Comparison of ENCODE assay signal across 13 cellular contexts in genomic region chr15:90213123-90213817, GRCh38. TPM values are rescaled to one million over a fixed set of nuclear protein-coding genes. Genes with fewer than 3 reads are reported as not detected.
DNase-seq lines count a peak whose midpoint lies in the region; ATAC-seq, FAIRE-seq and TF ChIP-seq lines count a peak whose summit lies in the region.
"Had no signal": no experiment of that assay in that cellular context is flagged by ENCODE, and none has a peak within 500 bp of the region (broad histone marks: within the 10 kb centered on the region; RNA-seq: fewer than 3 reads in every experiment).

No MANE protein-coding gene starts in this region.

- H3K9me3 Mint-ChIP-seq in brain = no peaks in the 10 kb centered on the region
- H3K9me3 Mint-ChIP-seq: CD4-positive, CD25-positive, alpha-beta regulatory T cell had no signal

- FAIRE-seq in HepG2 (lab: Jason Lieb, UNC) = no peak
- FAIRE-seq: HTR-8/SVneo had no signal

- H3K4me1 ChIP-seq in liver (ENCODE audit: control insufficient read depth in 4 of 4, insufficient read depth in 4 of 4, low read length in 3 of 4) = peaks cover 3 to 40% (median 31%) of the 10 kb centered on the region in 4 donors
- H3K4me1 ChIP-seq in HepG2 (ENCODE audit: insufficient read depth, low read length) = peaks cover 22% of the 10 kb centered on the region
- H3K4me1 ChIP-seq in mucosa of descending colon (ENCODE audit: low read depth) = peaks cover 39% of the 10 kb centered on the region

- H3K27me3 Mint-ChIP-seq in brain = no peaks in the 10 kb centered on the region
- H3K27me3 Mint-ChIP-seq: CD4-positive, CD25-positive, alpha-beta regulatory T cell had no signal

- H3K4me3 Mint-ChIP-seq in brain = no peak overlapping the region
- H3K4me3 Mint-ChIP-seq: CD4-positive, CD25-positive, alpha-beta regulatory T cell had no signal

- H3K27ac Mint-ChIP-seq in brain = peak overlapping the region in 3 of 5 experiments; percentile 45 to 73 (median 48)

- BruUV-seq in HepG2 (replicated peaks; lab: Mats Ljungman, UMichigan) = no TSS peak

- H2AFZ ChIP-seq in HepG2 (ENCODE audit: low read length) = no peak overlapping the region

- no peak for TF ChIP-seq RAD21 in liver (IDR thresholded peaks at IDR 0.05)
- TF ChIP-seq RAD21 in HepG2 (CRISPR knock-in tag; IDR thresholded peaks at IDR 0.05) = no peak

- peak overlapping the region; percentile 10 to 51 for H3K27ac ChIP-seq in liver (ENCODE audit: low read depth in 1 of 2, low read length in 2 of 2)
- no peak overlapping the region for H3K27ac ChIP-seq in HepG2 (ENCODE audit: extremely low read length, insufficient read depth, low read length)

- H3K79me2 ChIP-seq in HepG2 (ENCODE audit: insufficient read depth, low read length) = no peaks in the 10 kb centered on the region

- H3K36me3 ChIP-seq in liver (ENCODE audit: control insufficient read depth in 4 of 4, insufficient read depth in 3 of 4, low read depth in 1 of 4, low read length in 3 of 4) (peaks cover 0 to 13% (median 7%) of the 10 kb centered on the region in 4 donors), HepG2 (replicated peaks in 1 of 2; ENCODE audit: control insufficient read depth in 1 of 2, insufficient read depth in 2 of 2, low read length in 2 of 2) (peaks cover 2 to 7% of the 10 kb centered on the region in 2 experiments; a peak in 1 of 5 replicates), mucosa of descending colon (ENCODE audit: low read depth) (peaks cover 7% of the 10 kb centered on the region)

- no peaks in the 10 kb centered on the region for H3K9me3 ChIP-seq in liver (ENCODE audit: control insufficient read depth in 4 of 4, low read length in 3 of 4)
- no peaks in the 10 kb centered on the region for H3K9me3 ChIP-seq in HepG2 (ENCODE audit: low read length)
- no peaks in the 10 kb centered on the region for H3K9me3 ChIP-seq in mucosa of descending colon

- H3K4me1 Mint-ChIP-seq in brain = peaks cover 17% of the 10 kb centered on the region

- H3K9ac ChIP-seq in liver (ENCODE audit: low read depth in 1 of 2, low read length in 2 of 2) (peak overlapping the region in 1 of 2 donors; percentile 2), HepG2 (ENCODE audit: insufficient read depth, low read depth, low read length) (no peak overlapping the region)

- peaks cover 36% of the 10 kb centered on the region for H3K36me3 Mint-ChIP-seq in brain

- no peak overlapping the region for H3K4me3 ChIP-seq in liver (ENCODE audit: low read depth in 1 of 3, low read length in 3 of 3)
- H3K4me3 ChIP-seq in HepG2 (replicated peaks in 1 of 3; ENCODE audit: insufficient read depth in 1 of 3, low read depth in 2 of 3, low read length in 3 of 3) = no peak overlapping the region
- H3K4me3 ChIP-seq in mucosa of descending colon = no peak overlapping the region

- DNase-seq in HepG2 (ENCODE audit: low spot score) = no peak
- peak; percentile 69 to 80 (median 69) for DNase-seq in mucosa of descending colon
- DNase-seq in SKM-1 (lab: John Stamatoyannopoulos, UW; ENCODE audit: unreplicated experiment) = no peak
- no peak for DNase-seq in activated effector memory CD4-positive, alpha-beta T cell treated with anti-CD3 and anti-CD28 coated beads, Interleukin-2, amount 50 U/mL, for 16 hours
- no peak for DNase-seq in NCI-H2029 treated with DMSO at 0.1 percent for 48 hours (lab: John Stamatoyannopoulos, UW)
- DNase-seq: activated naive CD4-positive, alpha-beta T cell; CD4-positive, CD25-positive, alpha-beta regulatory T cell; kidney glomerular epithelial cell; NCI-H526 had no signal

- CTCF ChIA-PET in HepG2 (lab: Yijun Ruan, JAX; ENCODE audit: low intra/inter-chr PET ratio, low total read pairs) = no interaction called here

- no peaks in the 10 kb centered on the region for H3K27me3 ChIP-seq in liver (ENCODE audit: control insufficient read depth in 4 of 4, insufficient read depth in 4 of 4, low read length in 3 of 4)
- no peaks in the 10 kb centered on the region for H3K27me3 ChIP-seq in HepG2 (ENCODE audit: control insufficient read depth in 1 of 2, insufficient read depth in 2 of 2, low read length in 2 of 2)

- intact Hi-C loops in HepG2 (cut with micrococcal nuclease; ENCODE audit: unreplicated experiment) (no loop called here), mucosa of descending colon (cut with DNase I, micrococcal nuclease) (no loop called here)

- POLR2A ChIA-PET in HepG2 (lab: Yijun Ruan, JAX) = no interaction called here

- TF ChIP-seq EP300 in HepG2 (IDR thresholded peaks at IDR 0.05; ENCODE audit: low read depth in 2 of 2, low read length in 2 of 2) (no peak), HepG2 (CRISPR knock-in tag; IDR thresholded peaks at IDR 0.05; ENCODE audit: borderline replicate concordance) (no peak)

- in situ Hi-C loops in HepG2 (cut with HindIII; ENCODE audit: extremely low pct_ligation_motif_present, low pct_unique_long_range_greater_than_20kb) = no loop called here

- TF ChIP-seq CTCF in liver (IDR thresholded peaks at IDR 0.05; ENCODE audit: low read depth, low read length, missing input control) = no peak
- no peak for TF ChIP-seq CTCF in HepG2 (CRISPR knock-in tag; IDR thresholded peaks at IDR 0.05)
- no peak for TF ChIP-seq CTCF in brain (conservative IDR thresholded peaks at IDR 0.05)
- no peak for TF ChIP-seq CTCF in mucosa of descending colon (IDR thresholded peaks at IDR 0.05)

- TF ChIP-seq POLR2A in HepG2 (IDR thresholded peaks at IDR 0.05; ENCODE audit: insufficient read depth in 1 of 2, low read depth in 2 of 2, low read length in 2 of 2) = no peak

- ATAC-seq in HepG2 (no peak), mucosa of descending colon (peak; percentile 55), GM19467 (IDR thresholded peaks at IDR 0.05; ENCODE audit: unreplicated experiment) (no peak)

- no peaks in the 10 kb centered on the region for H4K20me1 ChIP-seq in HepG2 (ENCODE audit: insufficient read depth, low read length)

- WGBS in liver = 55% methylated on average over 12 of the region's 12 CpGs
- WGBS in HepG2 (ENCODE audit: low lambda C conversion rate) = 95% methylated on average over 12 of the region's 12 CpGs

- H3K4me2 ChIP-seq in HepG2 (ENCODE audit: low read depth, low read length) = no peak overlapping the region

RNA-seq across cellular contexts. Expression of gene SEMA4B, which starts 12.1 kb away (rescaled TPM):
- total RNA-seq in liver (10 to 100 TPM; 38.8 to 52.2 TPM), HepG2 (2016; rRNA removed; fragmentation: Illumina TruSeq; extraction: Trizol) (1.3 and 2.1 TPM in 2 replicates), mucosa of descending colon (100 to 1,000 TPM; 118 to 146 (median 131) TPM)
- polyA plus RNA-seq in liver (10 to 100 TPM; 14.3 to 15.2 TPM), HepG2 (2011; rRNA removed) (17.0 and 31.8 TPM in 2 replicates), brain (ENCODE audit: insufficient read depth, low read depth, low replicate concordance) (24.1 TPM)
- 2.8 and 3.6 TPM in 2 replicates for total RNA-seq in HepG2 (2016; cell fraction: cytosol; rRNA removed; fragmentation: Illumina TruSeq; extraction: Trizol; ENCODE audit: low read depth)
- total RNA-seq in HepG2 (2016; cell fraction: insoluble cytoplasmic fraction; rRNA removed; fragmentation: Illumina TruSeq; extraction: Trizol) = 1.8 and 2.7 TPM in 2 replicates
- total RNA-seq in HepG2 (2016; cell fraction: membrane; rRNA removed; fragmentation: Illumina TruSeq; extraction: Trizol) = 1.5 and 1.8 TPM in 2 replicates
- 4.4 and 5.3 TPM in 2 replicates for total RNA-seq in HepG2 (2016; cell fraction: nucleus; rRNA removed; fragmentation: Illumina TruSeq; extraction: Trizol)
- 11.3 and 13.8 TPM in 2 replicates for polyA plus RNA-seq in HepG2 (2011; cell fraction: cytosol; rRNA removed)
- polyA plus RNA-seq in HepG2 (2011; cell fraction: nucleus; rRNA removed) = 63.8 and 71.1 TPM in 2 replicates
- polyA plus RNA-seq in HepG2 (2012) = 11.2 and 22.4 TPM in 2 replicates
- polyA plus RNA-seq in HepG2 (2016; cell fraction: cytosol; fragmentation: Illumina TruSeq; extraction: Trizol; ENCODE audit: low read depth) = 0.40 and 0.47 TPM in 2 replicates
- 2.0 and 2.2 TPM in 2 replicates for polyA plus RNA-seq in HepG2 (2016; cell fraction: insoluble cytoplasmic fraction; fragmentation: Illumina TruSeq; extraction: Trizol; ENCODE audit: low read depth)
- polyA plus RNA-seq in HepG2 (2016; cell fraction: membrane; fragmentation: Illumina TruSeq; extraction: Trizol; ENCODE audit: low read depth) = 0.70 and 1.2 TPM in 2 replicates
- polyA plus RNA-seq in HepG2 (2016; cell fraction: nucleus; fragmentation: Illumina TruSeq; extraction: Trizol; ENCODE audit: insufficient read depth, low read depth) = 14.4 and 14.8 TPM in 2 replicates
- polyA minus RNA-seq in HepG2 (2011; rRNA and poly(A)+ RNA removed; ENCODE audit: low replicate concordance) = 42.2 and 71.8 TPM in 2 replicates
- 25.4 and 35.9 TPM in 2 replicates for polyA minus RNA-seq in HepG2 (2011; cell fraction: cytosol; rRNA and poly(A)+ RNA removed)
- polyA minus RNA-seq in HepG2 (2011; cell fraction: nucleus; rRNA and poly(A)+ RNA removed) = 35.4 and 39.4 TPM in 2 replicates

RNA-seq across cellular contexts. Expression of gene CIB1, which starts 20.5 kb away (rescaled TPM):
- total RNA-seq in liver (10 to 100 TPM; 14.9 to 19.5 TPM), HepG2 (2016; rRNA removed; fragmentation: Illumina TruSeq; extraction: Trizol) (38.7 and 52.4 TPM in 2 replicates), mucosa of descending colon (100 to 1,000 TPM; 126 to 273 (median 209) TPM)
- polyA plus RNA-seq in liver (100 to 1,000 TPM in 1 of 2 donors, 10 to 100 TPM in 1; 79.1 to 107 TPM), HepG2 (2011; rRNA removed) (72.7 and 73.6 TPM in 2 replicates), brain (ENCODE audit: insufficient read depth, low read depth, low replicate concordance) (40.0 TPM)
- total RNA-seq in HepG2 (2016; cell fraction: cytosol; rRNA removed; fragmentation: Illumina TruSeq; extraction: Trizol; ENCODE audit: low read depth) = 18.8 and 20.6 TPM in 2 replicates
- 43.1 and 52.3 TPM in 2 replicates for total RNA-seq in HepG2 (2016; cell fraction: insoluble cytoplasmic fraction; rRNA removed; fragmentation: Illumina TruSeq; extraction: Trizol)
- total RNA-seq in HepG2 (2016; cell fraction: membrane; rRNA removed; fragmentation: Illumina TruSeq; extraction: Trizol) = 30.4 and 35.8 TPM in 2 replicates
- total RNA-seq in HepG2 (2016; cell fraction: nucleus; rRNA removed; fragmentation: Illumina TruSeq; extraction: Trizol) = 22.1 and 24.2 TPM in 2 replicates
- polyA plus RNA-seq in HepG2 (2011; cell fraction: cytosol; rRNA removed) = 50.7 and 83.9 TPM in 2 replicates
- 47.6 and 49.0 TPM in 2 replicates for polyA plus RNA-seq in HepG2 (2011; cell fraction: nucleus; rRNA removed)
- 22.9 and 33.8 TPM in 2 replicates for polyA plus RNA-seq in HepG2 (2012)
- 38.0 and 44.9 TPM in 2 replicates for polyA plus RNA-seq in HepG2 (2016; cell fraction: cytosol; fragmentation: Illumina TruSeq; extraction: Trizol; ENCODE audit: low read depth)
- 88.2 and 89.6 TPM in 2 replicates for polyA plus RNA-seq in HepG2 (2016; cell fraction: insoluble cytoplasmic fraction; fragmentation: Illumina TruSeq; extraction: Trizol; ENCODE audit: low read depth)
- polyA plus RNA-seq in HepG2 (2016; cell fraction: membrane; fragmentation: Illumina TruSeq; extraction: Trizol; ENCODE audit: low read depth) = 44.3 and 53.1 TPM in 2 replicates
- 71.0 and 73.3 TPM in 2 replicates for polyA plus RNA-seq in HepG2 (2016; cell fraction: nucleus; fragmentation: Illumina TruSeq; extraction: Trizol; ENCODE audit: insufficient read depth, low read depth)
- polyA minus RNA-seq in HepG2 (2011; rRNA and poly(A)+ RNA removed; ENCODE audit: low replicate concordance) = 45.8 and 91.0 TPM in 2 replicates
- polyA minus RNA-seq in HepG2 (2011; cell fraction: cytosol; rRNA and poly(A)+ RNA removed) = 10.3 and 12.9 TPM in 2 replicates
- polyA minus RNA-seq in HepG2 (2011; cell fraction: nucleus; rRNA and poly(A)+ RNA removed) = 5.7 TPM in 2 replicates

RNA-seq across cellular contexts. Expression of gene GDPGP1, which starts 20.7 kb away (rescaled TPM):
- 1 to 10 TPM; 6.7 to 8.6 TPM for total RNA-seq in liver
- polyA plus RNA-seq in liver = 1 to 10 TPM; 2.5 to 3.5 TPM
- total RNA-seq in HepG2 (2016; rRNA removed; fragmentation: Illumina TruSeq; extraction: Trizol) = 4.3 and 5.0 TPM in 2 replicates
- 1.2 TPM in 2 replicates for total RNA-seq in HepG2 (2016; cell fraction: cytosol; rRNA removed; fragmentation: Illumina TruSeq; extraction: Trizol; ENCODE audit: low read depth)
- 5.0 and 6.6 TPM in 2 replicates for total RNA-seq in HepG2 (2016; cell fraction: insoluble cytoplasmic fraction; rRNA removed; fragmentation: Illumina TruSeq; extraction: Trizol)
- total RNA-seq in HepG2 (2016; cell fraction: membrane; rRNA removed; fragmentation: Illumina TruSeq; extraction: Trizol) = 2.4 and 2.8 TPM in 2 replicates
- 4.7 and 4.8 TPM in 2 replicates for total RNA-seq in HepG2 (2016; cell fraction: nucleus; rRNA removed; fragmentation: Illumina TruSeq; extraction: Trizol)
- 1.5 and 2.2 TPM in 2 replicates for polyA plus RNA-seq in HepG2 (2011; rRNA removed)
- polyA plus RNA-seq in HepG2 (2011; cell fraction: cytosol; rRNA removed) = 0.83 and 1.3 TPM in 2 replicates
- 6.5 and 7.4 TPM in 2 replicates for polyA plus RNA-seq in HepG2 (2011; cell fraction: nucleus; rRNA removed)
- polyA plus RNA-seq in HepG2 (2012) = 0.84 and 1.2 TPM in 2 replicates
- polyA plus RNA-seq in HepG2 (2016; cell fraction: cytosol; fragmentation: Illumina TruSeq; extraction: Trizol; ENCODE audit: low read depth) = 0.17 and 0.42 TPM in 2 replicates
- 2.4 and 3.1 TPM in 2 replicates for polyA plus RNA-seq in HepG2 (2016; cell fraction: insoluble cytoplasmic fraction; fragmentation: Illumina TruSeq; extraction: Trizol; ENCODE audit: low read depth)
- 0.72 and 0.86 TPM in 2 replicates for polyA plus RNA-seq in HepG2 (2016; cell fraction: membrane; fragmentation: Illumina TruSeq; extraction: Trizol; ENCODE audit: low read depth)
- 2.7 and 3.3 TPM in 2 replicates for polyA plus RNA-seq in HepG2 (2016; cell fraction: nucleus; fragmentation: Illumina TruSeq; extraction: Trizol; ENCODE audit: insufficient read depth, low read depth)
- 18.9 and 23.4 TPM in 2 replicates for polyA minus RNA-seq in HepG2 (2011; rRNA and poly(A)+ RNA removed; ENCODE audit: low replicate concordance)
- 1.2 and 3.0 TPM in 2 replicates for polyA minus RNA-seq in HepG2 (2011; cell fraction: cytosol; rRNA and poly(A)+ RNA removed)
- 12.5 and 15.4 TPM in 2 replicates for polyA minus RNA-seq in HepG2 (2011; cell fraction: nucleus; rRNA and poly(A)+ RNA removed)
- polyA plus RNA-seq in brain (ENCODE audit: insufficient read depth, low read depth, low replicate concordance) = 0.76 TPM
- 10 to 100 TPM; 18.2 to 25.5 (median 19.3) TPM for total RNA-seq in mucosa of descending colon

RNA-seq across cellular contexts. Expression of gene TTLL13, which starts 36.1 kb away (rescaled TPM):
- total RNA-seq in liver (under 1 TPM in 1 of 2 donors, not detected in 1; 0.08 TPM), HepG2 (2016; rRNA removed; fragmentation: Illumina TruSeq; extraction: Trizol) (0.29 TPM in 1 of 2 replicates, not detected in the other), mucosa of descending colon (under 1 TPM; 0.34 to 0.93 (median 0.63) TPM)
- polyA plus RNA-seq in liver (under 1 TPM in 1 of 2 donors, not detected in 1; 0.17 TPM), HepG2 (2011; rRNA removed) (0.07 and 0.08 TPM in 2 replicates), brain (ENCODE audit: insufficient read depth, low read depth, low replicate concordance) (not detected)
- 0.09 TPM in 1 of 2 replicates, not detected in the other for total RNA-seq in HepG2 (2016; cell fraction: cytosol; rRNA removed; fragmentation: Illumina TruSeq; extraction: Trizol; ENCODE audit: low read depth)
- 0.11 TPM in 1 of 2 replicates, not detected in the other for total RNA-seq in HepG2 (2016; cell fraction: insoluble cytoplasmic fraction; rRNA removed; fragmentation: Illumina TruSeq; extraction: Trizol)
- 0.21 TPM in 1 of 2 replicates, not detected in the other for total RNA-seq in HepG2 (2016; cell fraction: membrane; rRNA removed; fragmentation: Illumina TruSeq; extraction: Trizol)
- total RNA-seq in HepG2 (2016; cell fraction: nucleus; rRNA removed; fragmentation: Illumina TruSeq; extraction: Trizol) = 0.25 TPM in 1 of 2 replicates, not detected in the other
- 0.04 and 0.14 TPM in 2 replicates for polyA plus RNA-seq in HepG2 (2011; cell fraction: cytosol; rRNA removed)
- 0.21 and 0.51 TPM in 2 replicates for polyA plus RNA-seq in HepG2 (2011; cell fraction: nucleus; rRNA removed)
- not detected in 2 replicates for polyA plus RNA-seq in HepG2 (2012)
- polyA plus RNA-seq in HepG2 (2016; cell fraction: cytosol; fragmentation: Illumina TruSeq; extraction: Trizol; ENCODE audit: low read depth) = not detected in 2 replicates
- not detected in 2 replicates for polyA plus RNA-seq in HepG2 (2016; cell fraction: insoluble cytoplasmic fraction; fragmentation: Illumina TruSeq; extraction: Trizol; ENCODE audit: low read depth)
- 0.09 TPM in 1 of 2 replicates, not detected in the other for polyA plus RNA-seq in HepG2 (2016; cell fraction: membrane; fragmentation: Illumina TruSeq; extraction: Trizol; ENCODE audit: low read depth)
- 0.28 TPM in 1 of 2 replicates, not detected in the other for polyA plus RNA-seq in HepG2 (2016; cell fraction: nucleus; fragmentation: Illumina TruSeq; extraction: Trizol; ENCODE audit: insufficient read depth, low read depth)
- polyA minus RNA-seq in HepG2 (2011; rRNA and poly(A)+ RNA removed; ENCODE audit: low replicate concordance) = not detected in 2 replicates
- polyA minus RNA-seq in HepG2 (2011; cell fraction: cytosol; rRNA and poly(A)+ RNA removed) = not detected in 2 replicates
- 0.26 TPM in 1 of 2 replicates, not detected in the other for polyA minus RNA-seq in HepG2 (2011; cell fraction: nucleus; rRNA and poly(A)+ RNA removed)

RNA-seq across cellular contexts. Expression of gene NGRN, which starts 52.2 kb away (rescaled TPM):
- total RNA-seq in liver (10 to 100 TPM; 22.8 to 26.6 TPM), HepG2 (2016; rRNA removed; fragmentation: Illumina TruSeq; extraction: Trizol) (63.7 and 77.7 TPM in 2 replicates), mucosa of descending colon (100 to 1,000 TPM in 1 of 3 donors, 10 to 100 TPM in 2; 41.7 to 111 (median 54.1) TPM)
- polyA plus RNA-seq in liver (10 to 100 TPM; 24.3 to 25.4 TPM), HepG2 (2011; rRNA removed) (39.8 and 44.2 TPM in 2 replicates), brain (ENCODE audit: insufficient read depth, low read depth, low replicate concordance) (189 TPM)
- 11.5 and 13.8 TPM in 2 replicates for total RNA-seq in HepG2 (2016; cell fraction: cytosol; rRNA removed; fragmentation: Illumina TruSeq; extraction: Trizol; ENCODE audit: low read depth)
- 60.1 and 83.0 TPM in 2 replicates for total RNA-seq in HepG2 (2016; cell fraction: insoluble cytoplasmic fraction; rRNA removed; fragmentation: Illumina TruSeq; extraction: Trizol)
- 39.4 and 40.9 TPM in 2 replicates for total RNA-seq in HepG2 (2016; cell fraction: membrane; rRNA removed; fragmentation: Illumina TruSeq; extraction: Trizol)
- total RNA-seq in HepG2 (2016; cell fraction: nucleus; rRNA removed; fragmentation: Illumina TruSeq; extraction: Trizol) = 26.7 and 28.3 TPM in 2 replicates
- 31.8 and 47.0 TPM in 2 replicates for polyA plus RNA-seq in HepG2 (2011; cell fraction: cytosol; rRNA removed)
- 12.2 and 16.6 TPM in 2 replicates for polyA plus RNA-seq in HepG2 (2011; cell fraction: nucleus; rRNA removed)
- 42.4 and 48.2 TPM in 2 replicates for polyA plus RNA-seq in HepG2 (2012)
- 13.2 and 14.3 TPM in 2 replicates for polyA plus RNA-seq in HepG2 (2016; cell fraction: cytosol; fragmentation: Illumina TruSeq; extraction: Trizol; ENCODE audit: low read depth)
- polyA plus RNA-seq in HepG2 (2016; cell fraction: insoluble cytoplasmic fraction; fragmentation: Illumina TruSeq; extraction: Trizol; ENCODE audit: low read depth) = 79.7 and 93.5 TPM in 2 replicates
- 29.5 and 31.6 TPM in 2 replicates for polyA plus RNA-seq in HepG2 (2016; cell fraction: membrane; fragmentation: Illumina TruSeq; extraction: Trizol; ENCODE audit: low read depth)
- polyA plus RNA-seq in HepG2 (2016; cell fraction: nucleus; fragmentation: Illumina TruSeq; extraction: Trizol; ENCODE audit: insufficient read depth, low read depth) = 39.0 and 42.2 TPM in 2 replicates
- 32.4 and 58.8 TPM in 2 replicates for polyA minus RNA-seq in HepG2 (2011; rRNA and poly(A)+ RNA removed; ENCODE audit: low replicate concordance)
- polyA minus RNA-seq in HepG2 (2011; cell fraction: cytosol; rRNA and poly(A)+ RNA removed) = 15.7 and 19.1 TPM in 2 replicates
- polyA minus RNA-seq in HepG2 (2011; cell fraction: nucleus; rRNA and poly(A)+ RNA removed) = 11.7 and 13.3 TPM in 2 replicates

Comparison
In these comparisons a context has a peak if more than half of its experiments do, and no peak if none do; other contexts are left out.
1. RNA of gene SEMA4B, which starts 12.1 kb away (total RNA-seq): 118 to 146 TPM in mucosa of descending colon and 38.8 to 52.2 TPM in liver; 1.3 to 5.3 TPM in HepG2; every median in the first group is over 4 times any median in the second.
2. DNase-seq: peak in mucosa of descending colon (3 of 3); none in HepG2 (single experiment), SKM-1 (single experiment), activated effector memory CD4-positive, alpha-beta T cell treated with anti-CD3 and anti-CD28 coated beads, Interleukin-2, amount 50 U/mL, for 16 hours (single experiment) and NCI-H2029 treated with DMSO at 0.1 percent for 48 hours (single experiment).